ENCODE assay signal across 33 cellular contexts in genomic region chr18:48159816-48160215, GRCh38.
"Had no signal": no experiment of that assay in that cellular context is flagged by ENCODE, and none has a peak within 500 bp of the region (broad histone marks: within the 10 kb centered on the region; RNA-seq: fewer than 3 reads in every experiment).

No MANE protein-coding gene starts in this region.

- H3K9me3 Mint-ChIP-seq: activated CD4-positive, alpha-beta memory T cell treated with anti-CD3 and anti-CD28 coated beads for 36 hours; activated CD4-positive, alpha-beta T cell treated with anti-CD3 and anti-CD28 coated beads, Interleukin-2, amount 10 ng/mL, durations not matched to agents 24 days and 14 days; activated naive CD4-positive, alpha-beta T cell treated with anti-CD3 and anti-CD28 coated beads, Interleukin-2, amount 50 U/mL, for 72 hours; activated T-cell treated with anti-CD3 and anti-CD28 coated beads, Interleukin-2, amount 50 U/mL, for 4 hours; activated T-helper 17 cell treated with anti-CD3 and anti-CD28 coated beads, Interleukin-2, amount 50 U/mL, for 72 hours; stimulated activated effector memory CD8-positive, alpha-beta T cell treated with anti-CD3 and anti-CD28 coated beads, Interleukin-12 subunit alpha, Interleukin-12 subunit beta, amount 100 ng/mL, for 72 hours had no signal

- H3K4me1 ChIP-seq: foreskin keratinocyte, upper lobe of right lung had no signal

- H3K4me3 ChIP-seq: cardiac muscle cell, coronary artery, dorsolateral prefrontal cortex, heart left ventricle, left lung, lower lobe of right lung, mucosa of descending colon, pancreas, prostate gland, tibial artery, upper lobe of right lung had no signal

- H3K27ac ChIP-seq: cardiac muscle cell, dorsolateral prefrontal cortex, foreskin keratinocyte, left lung, pancreas had no signal

- H3K9me3 ChIP-seq: heart left ventricle, left lung, lower lobe of right lung, mucosa of descending colon, pancreas, prostate gland, stomach, tibial artery, upper lobe of right lung had no signal

- H3K27me3 ChIP-seq: cardiac muscle cell, dorsolateral prefrontal cortex, heart left ventricle, pancreas, stomach, tibial artery, upper lobe of right lung had no signal

- H3K4me3 Mint-ChIP-seq: activated T-cell treated with anti-CD3 and anti-CD28 coated beads, Interleukin-2, amount 50 U/mL, for 4 hours had no signal

- H3K27ac Mint-ChIP-seq: activated CD4-positive, alpha-beta memory T cell treated with anti-CD3 and anti-CD28 coated beads for 36 hours; activated naive CD4-positive, alpha-beta T cell treated with anti-CD3 and anti-CD28 coated beads, Interleukin-2, amount 50 U/mL, for 72 hours; activated T-helper 17 cell treated with anti-CD3 and anti-CD28 coated beads, Interleukin-2, amount 50 U/mL, for 72 hours; stimulated activated effector memory CD8-positive, alpha-beta T cell treated with anti-CD3 and anti-CD28 coated beads, Interleukin-12 subunit alpha, Interleukin-12 subunit beta, amount 100 ng/mL, for 72 hours had no signal

- ATAC-seq: activated naive CD4-positive, alpha-beta T cell treated with anti-CD3 and anti-CD28 coated beads, Interleukin-2, amount 50 U/mL, for 72 hours; activated T-cell treated with anti-CD3 and anti-CD28 coated beads, Interleukin-2, amount 50 U/mL, for 4 hours; activated T-helper 17 cell treated with anti-CD3 and anti-CD28 coated beads, Interleukin-2, amount 50 U/mL, for 72 hours; foreskin keratinocyte; heart left ventricle; left lung; lower lobe of right lung; mucosa of descending colon; pancreas; sciatic nerve; stimulated activated effector memory CD8-positive, alpha-beta T cell treated with anti-CD3 and anti-CD28 coated beads, Interleukin-12 subunit alpha, Interleukin-12 subunit beta, amount 100 ng/mL, for 72 hours; upper lobe of right lung had no signal

- H3K36me3 Mint-ChIP-seq: activated CD4-positive, alpha-beta memory T cell treated with anti-CD3 and anti-CD28 coated beads for 36 hours; activated naive CD4-positive, alpha-beta T cell treated with anti-CD3 and anti-CD28 coated beads, Interleukin-2, amount 50 U/mL, for 72 hours; stimulated activated effector memory CD8-positive, alpha-beta T cell treated with anti-CD3 and anti-CD28 coated beads, Interleukin-12 subunit alpha, Interleukin-12 subunit beta, amount 100 ng/mL, for 72 hours had no signal

- H3K4me1 Mint-ChIP-seq: activated T-helper 17 cell treated with anti-CD3 and anti-CD28 coated beads, Interleukin-2, amount 50 U/mL, for 72 hours had no signal

- H3K36me3 ChIP-seq: cardiac muscle cell, heart left ventricle, left lung, lower lobe of right lung, pancreas, prostate gland, stomach, tibial artery, upper lobe of right lung had no signal

- DNase-seq: activated CD4-positive, alpha-beta memory T cell treated with anti-CD3 and anti-CD28 coated beads for 36 hours; activated CD4-positive, alpha-beta T cell treated with anti-CD3 and anti-CD28 coated beads, Interleukin-2, amount 10 ng/mL, durations not matched to agents 24 days and 14 days; activated CD4-positive, CD25-positive, alpha-beta regulatory T cell treated with anti-CD3 and anti-CD28 coated beads, Interleukin-2, amount 50 U/mL, for 72 hours; activated gamma-delta T cell treated with Interleukin-2 at 50 U/mL for 16 hours; activated T-cell treated with anti-CD3 and anti-CD28 coated beads, Interleukin-2, amount 50 U/mL, for 4 hours; cerebellar nuclear complex; dorsolateral prefrontal cortex; effector memory CD4-positive, alpha-beta T cell; erythroblast; foreskin keratinocyte; heart left ventricle; hypothalamus; kidney glomerular epithelial cell; left lung; lower lobe of right lung; mesendoderm; mucosa of descending colon; retina; small intestine; stimulated activated CD4-positive, alpha-beta T cell treated with anti-CD3 and anti-CD28 coated beads, Interleukin-4, amount 100 ng/mL, for 24 hours; stomach; SW 1271; T-helper 2 cell; upper lobe of right lung had no signal
